Comparison of ENCODE assay signal across 1 cellular context in the genomic region with DNA sequence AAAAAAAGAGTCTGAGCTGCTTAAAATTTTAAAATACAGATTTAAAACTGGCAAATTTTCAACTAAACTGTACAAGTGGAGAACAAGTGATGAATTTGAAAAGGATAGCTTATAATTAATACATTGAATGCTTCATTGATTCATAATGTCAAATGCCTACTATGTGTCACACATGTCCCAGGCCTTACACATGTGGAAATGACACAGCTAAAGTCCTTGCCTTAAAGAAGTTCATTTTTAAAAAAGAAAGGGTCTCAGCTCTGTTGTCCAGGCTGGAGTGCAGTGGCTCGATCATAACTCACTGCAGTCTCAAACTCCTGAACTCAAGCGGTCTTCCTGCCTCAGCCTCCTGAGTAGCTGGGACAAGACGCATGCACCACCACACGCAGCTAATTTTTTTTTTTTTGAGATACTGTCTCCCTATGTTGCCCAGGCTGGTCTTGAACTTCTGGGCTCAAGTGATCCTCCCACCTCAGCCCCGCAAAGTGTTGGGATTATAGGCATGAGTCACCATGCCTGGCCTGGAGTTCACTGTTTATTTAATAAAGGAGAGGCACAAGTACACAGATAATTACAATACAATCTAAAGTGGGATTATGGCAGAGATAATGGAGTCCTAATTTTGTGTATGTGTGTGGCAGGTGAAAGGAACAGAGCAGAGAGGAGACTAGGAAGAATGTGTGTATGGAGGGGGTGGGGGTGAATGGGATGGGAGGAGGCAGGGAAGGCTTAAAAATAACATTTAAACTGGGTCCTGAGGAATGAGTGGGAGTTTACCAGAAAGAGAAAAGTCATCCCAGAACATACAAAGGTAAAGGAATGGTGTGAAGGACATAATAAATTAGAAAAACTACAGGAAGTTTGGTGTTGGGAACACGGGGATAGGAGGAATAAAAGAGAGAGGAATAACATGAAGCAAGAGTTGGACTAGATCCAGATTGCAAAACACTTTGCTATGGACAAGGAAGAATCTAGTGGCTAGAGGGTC.
A peak's percentile ranks its signal among the peaks of the same experiment; 100 is the strongest.
TF ChIP-seq lines count a peak whose summit lies in the region.

No MANE protein-coding gene starts in this region.

TF ChIP-seq in K562, 482 proteins besides CTCF, POLR2A, EP300 and RAD21 (continues in another document):
- TF ChIP-seq NRF1 (conservative IDR thresholded peaks at IDR 0.05 in 1 of 2, IDR thresholded peaks at IDR 0.05 in 1 of 2): peak in 1 of 2 experiments; percentile 48; a peak in 1 of 4 replicates
- no peak for TF ChIP-seq ZNF232 (CRISPR knock-in tag; IDR thresholded peaks at IDR 0.05)
- no peak for TF ChIP-seq ZNF282 (CRISPR knock-in tag; IDR thresholded peaks at IDR 0.05)
- peak; percentile 83 for TF ChIP-seq DPF2 (IDR thresholded peaks at IDR 0.05)
- peak; percentile 79 for TF ChIP-seq SMARCA4 (IDR thresholded peaks at IDR 0.05)
- peak; percentile 86 for TF ChIP-seq ATF3 (IDR thresholded peaks at IDR 0.05)
- no peak; the same call in 1 of the 2 replicates for TF ChIP-seq ATF3 (CRISPR knock-in tag; conservative IDR thresholded peaks at IDR 0.05)
- TF ChIP-seq PURB (CRISPR knock-in tag; IDR thresholded peaks at IDR 0.05; ENCODE audit: low read depth): no peak
- TF ChIP-seq, protein P1, sequence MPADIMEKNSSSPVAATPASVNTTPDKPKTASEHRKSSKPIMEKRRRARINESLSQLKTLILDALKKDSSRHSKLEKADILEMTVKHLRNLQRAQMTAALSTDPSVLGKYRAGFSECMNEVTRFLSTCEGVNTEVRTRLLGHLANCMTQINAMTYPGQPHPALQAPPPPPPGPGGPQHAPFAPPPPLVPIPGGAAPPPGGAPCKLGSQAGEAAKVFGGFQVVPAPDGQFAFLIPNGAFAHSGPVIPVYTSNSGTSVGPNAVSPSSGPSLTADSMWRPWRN (IDR thresholded peaks at IDR 0.05; ENCODE audit: low read depth): peak; percentile 64; the same call in 1 of the 2 replicates
- TF ChIP-seq MITF (IDR thresholded peaks at IDR 0.05): no peak
- TF ChIP-seq JUND (IDR thresholded peaks at IDR 0.05; ENCODE audit: borderline replicate concordance, low read depth, low read length): peak; percentile 85
- peak; percentile 77; the same call in 1 of the 3 replicates for TF ChIP-seq JUND (tag; IDR thresholded peaks at IDR 0.05; ENCODE audit: borderline replicate concordance, low read depth, low read length)
- TF ChIP-seq MIER1 (IDR thresholded peaks at IDR 0.05; ENCODE audit: low read depth): 0 out of 2 replicates have a peak, but pooled peaks have one; percentile 54
- TF ChIP-seq CEBPB (tag; IDR thresholded peaks at IDR 0.05): peak; percentile 61
- TF ChIP-seq CEBPG (CRISPR knock-in tag; IDR thresholded peaks at IDR 0.05): no peak
- 0 out of 4 replicates have a peak, but pooled peaks of 1 of the 2 experiments have one; percentile 15 for TF ChIP-seq CEBPG (tag; conservative IDR thresholded peaks at IDR 0.05 in 1 of 2, IDR thresholded peaks at IDR 0.05 in 1 of 2)
- TF ChIP-seq EGR1 (conservative IDR thresholded peaks at IDR 0.05): peak; percentile 42
- TF ChIP-seq ZKSCAN1 (IDR thresholded peaks at IDR 0.05; ENCODE audit: low read depth, low read length): peak; percentile 58; the same call in 1 of the 2 replicates
- TF ChIP-seq NCOA1 (IDR thresholded peaks at IDR 0.05; ENCODE audit: low read depth): no peak
- TF ChIP-seq SMARCC2 (IDR thresholded peaks at IDR 0.05; ENCODE audit: low read depth): 0 out of 2 replicates have a peak, but pooled peaks have one; percentile 67
- no peak for TF ChIP-seq FIP1L1 (IDR thresholded peaks at IDR 0.05; ENCODE audit: low read depth, low read length, poor library complexity, severe bottlenecking)
- TF ChIP-seq ARID4B (CRISPR knock-in tag; IDR thresholded peaks at IDR 0.05): no peak
- TF ChIP-seq ZNF384 (IDR thresholded peaks at IDR 0.05; ENCODE audit: low read depth, low read length): peak; percentile 57; the same call in 1 of the 2 replicates
- no peak for TF ChIP-seq ZNF165 (CRISPR knock-in tag; IDR thresholded peaks at IDR 0.05; ENCODE audit: borderline replicate concordance)
- no peak for TF ChIP-seq ZNF217 (CRISPR knock-in tag; IDR thresholded peaks at IDR 0.05)
- no peak for TF ChIP-seq HNRNPLL (IDR thresholded peaks at IDR 0.05; ENCODE audit: low read depth, low read length, poor library complexity, severe bottlenecking)
- TF ChIP-seq POLR2H (tag; IDR thresholded peaks at IDR 0.05; ENCODE audit: low read depth): no peak
- 0 out of 2 replicates have a peak, but pooled peaks have one; percentile 16 for TF ChIP-seq JUN (IDR thresholded peaks at IDR 0.05; ENCODE audit: borderline replicate concordance, low read depth, low read length)
- no peak for TF ChIP-seq JUN (CRISPR knock-in tag; IDR thresholded peaks at IDR 0.05; ENCODE audit: borderline replicate concordance)
- 0 out of 2 replicates have a peak, but pooled peaks have one; percentile 42 for TF ChIP-seq EHMT2 (IDR thresholded peaks at IDR 0.05)
- peak; percentile 75 for TF ChIP-seq ARID1B (IDR thresholded peaks at IDR 0.05)
- no peak for TF ChIP-seq CUX1 (CRISPR knock-in tag; IDR thresholded peaks at IDR 0.05)
- no peak for TF ChIP-seq ZNF146 (CRISPR knock-in tag; IDR thresholded peaks at IDR 0.05; ENCODE audit: unreplicated experiment)
- peak; percentile 78 for TF ChIP-seq SMARCE1 (IDR thresholded peaks at IDR 0.05)
- TF ChIP-seq SOX6 (IDR thresholded peaks at IDR 0.05): 0 out of 2 replicates have a peak, but pooled peaks have one; percentile 42
- no peak for TF ChIP-seq DMBX1 (CRISPR knock-in tag; IDR thresholded peaks at IDR 0.05; ENCODE audit: borderline replicate concordance)
- 0 out of 2 replicates have a peak, but pooled peaks have one; percentile 22 for TF ChIP-seq HDAC2 (IDR thresholded peaks at IDR 0.05)
- no peak for TF ChIP-seq NFXL1 (CRISPR knock-in tag; IDR thresholded peaks at IDR 0.05)
- TF ChIP-seq FOSL1 (tag; conservative IDR thresholded peaks at IDR 0.05): peak; percentile 77
- TF ChIP-seq, protein P2, sequence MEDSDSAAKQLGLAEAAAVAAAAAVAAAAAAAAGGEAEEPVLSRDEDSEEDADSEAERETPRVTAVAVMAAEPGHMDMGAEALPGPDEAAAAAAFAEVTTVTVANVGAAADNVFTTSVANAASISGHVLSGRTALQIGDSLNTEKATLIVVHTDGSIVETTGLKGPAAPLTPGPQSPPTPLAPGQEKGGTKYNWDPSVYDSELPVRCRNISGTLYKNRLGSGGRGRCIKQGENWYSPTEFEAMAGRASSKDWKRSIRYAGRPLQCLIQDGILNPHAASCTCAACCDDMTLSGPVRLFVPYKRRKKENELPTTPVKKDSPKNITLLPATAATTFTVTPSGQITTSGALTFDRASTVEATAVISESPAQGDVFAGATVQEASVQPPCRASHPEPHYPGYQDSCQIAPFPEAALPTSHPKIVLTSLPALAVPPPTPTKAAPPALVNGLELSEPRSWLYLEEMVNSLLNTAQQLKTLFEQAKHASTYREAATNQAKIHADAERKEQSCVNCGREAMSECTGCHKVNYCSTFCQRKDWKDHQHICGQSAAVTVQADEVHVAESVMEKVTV (CRISPR knock-in tag; IDR thresholded peaks at IDR 0.05): no peak
- TF ChIP-seq CBFA2T3 (IDR thresholded peaks at IDR 0.05): peak; percentile 52
